26 cellular contexts compared by ENCODE assay signal in genomic region chr22:26722159-26722558, GRCh38.
DNase-seq lines count a peak whose midpoint lies in the region; ATAC-seq, FAIRE-seq and TF ChIP-seq lines count a peak whose summit lies in the region.
"Had no signal": no experiment of that assay in that cellular context is flagged by ENCODE, and none has a peak within 500 bp of the region (broad histone marks: within the 10 kb centered on the region; RNA-seq: fewer than 3 reads in every experiment).

No MANE protein-coding gene starts in this region.

- no peak overlapping the region for H3K9ac ChIP-seq in mesenchymal stem cell (ENCODE audit: low read length)

- peak overlapping the region; percentile 19 for H2AK5ac ChIP-seq in mesenchymal stem cell (ENCODE audit: low read length, severe bottlenecking)

- WGBS in mesenchymal stem cell = 98% methylated on average over 3 of the region's 3 CpGs
- WGBS in upper lobe of left lung, 2 donors = 93 to 95% methylated on average over 3 of the region's 3 CpGs

- peaks cover 26% of the 10 kb centered on the region for H3K36me3 Mint-ChIP-seq in nephron progenitor cell (ENCODE audit: low read depth)

- peaks cover 13% of the 10 kb centered on the region for H3K27me3 Mint-ChIP-seq in nephron progenitor cell (ENCODE audit: low read depth, poor library complexity)
- H3K27me3 Mint-ChIP-seq: activated naive CD4-positive, alpha-beta T cell treated with anti-CD3 and anti-CD28 coated beads, Interleukin-2, amount 50 U/mL, for 24 hours; central memory CD8-positive, alpha-beta T cell; naive B cell had no signal

- ATAC-seq in HG02763 (IDR thresholded peaks at IDR 0.05; ENCODE audit: unreplicated experiment) (no peak), upper lobe of left lung (ENCODE audit: low FRiP score in 2 of 2) (no peak)
- ATAC-seq: activated T-cell treated with anti-CD3 and anti-CD28 coated beads, Interleukin-2, amount 50 U/mL, for 4 hours; foreskin keratinocyte; left lobe of liver; right cardiac atrium had no signal

- POLR2A ChIA-PET in BJ (lab: Charles Lee) = no interaction called here

- no peaks in the 10 kb centered on the region for H3K9me3 Mint-ChIP-seq in nephron progenitor cell
- H3K9me3 Mint-ChIP-seq: activated naive CD4-positive, alpha-beta T cell treated with anti-CD3 and anti-CD28 coated beads, Interleukin-2, amount 50 U/mL, for 24 hours; activated T-cell treated with anti-CD3 and anti-CD28 coated beads, Interleukin-2, amount 50 U/mL, for 4 hours; central memory CD8-positive, alpha-beta T cell had no signal

- DNase-seq in BJ (ENCODE audit: low read depth) (peak; percentile 39), M059J (ENCODE audit: low read depth) (peak; percentile 73), bronchial epithelial cell (ENCODE audit: low read depth) (peak; percentile 60), mesenchymal stem cell (no peak), nephron progenitor cell (no peak), mucosa of gallbladder (ENCODE audit: low spot score) (no peak), upper lobe of left lung (no peak)
- DNase-seq: activated CD4-positive, CD25-positive, alpha-beta regulatory T cell treated with anti-CD3 and anti-CD28 coated beads, Interleukin-2, amount 50 U/mL, for 72 hours; activated T-cell treated with anti-CD3 and anti-CD28 coated beads, Interleukin-2, amount 50 U/mL, for 4 hours; KBM-7; naive B cell; NCI-H1436 treated with DMSO at 0.1 percent for 48 hours; NCI-H2107; OCI-M1; right cardiac atrium; SIG-M5; stimulated activated naive CD4-positive, alpha-beta T cell treated with Interleukin-2 at 50 U/mL for 16 hours had no signal

- H3K9me3 ChIP-seq in mesenchymal stem cell (ENCODE audit: control insufficient read depth, low read length) = no peaks in the 10 kb centered on the region
- no peaks in the 10 kb centered on the region for H3K9me3 ChIP-seq in upper lobe of left lung
- H3K9me3 ChIP-seq: ascending aorta, thoracic aorta had no signal

- TF ChIP-seq CTCF in BJ (IDR thresholded peaks at IDR 0.05; ENCODE audit: insufficient read depth, low read depth, low read length) = no peak
- no peak for TF ChIP-seq CTCF in bronchial epithelial cell (IDR thresholded peaks at IDR 0.05; ENCODE audit: insufficient read depth, low read length, severe bottlenecking)
- no peak for TF ChIP-seq CTCF in nephron progenitor cell (IDR thresholded peaks at IDR 0.05)
- TF ChIP-seq CTCF in upper lobe of left lung (IDR thresholded peaks at IDR 0.05) = no peak

- no peak overlapping the region for H3K4me3 Mint-ChIP-seq in nephron progenitor cell
- H3K4me3 Mint-ChIP-seq: activated naive CD4-positive, alpha-beta T cell treated with anti-CD3 and anti-CD28 coated beads, Interleukin-2, amount 50 U/mL, for 24 hours; activated T-cell treated with anti-CD3 and anti-CD28 coated beads, Interleukin-2, amount 50 U/mL, for 4 hours; CD14-positive monocyte; central memory CD8-positive, alpha-beta T cell had no signal

- no peak overlapping the region for H3K27ac ChIP-seq in mesenchymal stem cell (ENCODE audit: low read length, poor library complexity, severe bottlenecking)
- H3K27ac ChIP-seq in upper lobe of left lung = no peak overlapping the region
- H3K27ac ChIP-seq: ascending aorta, foreskin keratinocyte, thoracic aorta had no signal

- H2BK12ac ChIP-seq in mesenchymal stem cell (ENCODE audit: low read length in 2 of 2) = no peak overlapping the region

- H3K27ac Mint-ChIP-seq in nephron progenitor cell = no peak overlapping the region
- H3K27ac Mint-ChIP-seq: activated naive CD4-positive, alpha-beta T cell treated with anti-CD3 and anti-CD28 coated beads, Interleukin-2, amount 50 U/mL, for 24 hours; CD14-positive monocyte had no signal

- peak overlapping the region; percentile 22 for H4K8ac ChIP-seq in mesenchymal stem cell (ENCODE audit: low read length)

- H3K4me3 ChIP-seq in BJ (ENCODE audit: low read depth, low read length) = no peak overlapping the region
- no peak overlapping the region for H3K4me3 ChIP-seq in bronchial epithelial cell (ENCODE audit: low read depth, low read length)
- H3K4me3 ChIP-seq in mesenchymal stem cell (ENCODE audit: insufficient read depth in 1 of 2, low read depth in 1 of 2, low read length in 2 of 2) = no peak overlapping the region
- no peak overlapping the region for H3K4me3 ChIP-seq in upper lobe of left lung
- H3K4me3 ChIP-seq: ascending aorta, thoracic aorta had no signal

- H3K79me1 ChIP-seq in mesenchymal stem cell (replicated peaks; ENCODE audit: low read length, poor library complexity, severe bottlenecking) = peaks cover 7% of the 10 kb centered on the region

- no peak overlapping the region for H2AFZ ChIP-seq in mesenchymal stem cell (ENCODE audit: low read depth, low read length)

- no peaks in the 10 kb centered on the region for H3K4me1 Mint-ChIP-seq in nephron progenitor cell

- CTCF ChIA-PET in BJ (lab: Yijun Ruan, JAX) = no interaction called here

- no peak overlapping the region for H4K91ac ChIP-seq in mesenchymal stem cell (ENCODE audit: low read length)

- H2BK5ac ChIP-seq in mesenchymal stem cell (ENCODE audit: low read depth, low read length, poor library complexity, severe bottlenecking) = no peak overlapping the region

- no peak for FAIRE-seq in bronchial epithelial cell (lab: Jason Lieb, UNC)
- FAIRE-seq: D721Med had no signal

- H3K36me3 ChIP-seq in BJ (ENCODE audit: control insufficient read depth, insufficient read depth, low read length) = no peaks in the 10 kb centered on the region
- H3K36me3 ChIP-seq in bronchial epithelial cell (ENCODE audit: control insufficient read depth, insufficient read depth, low read length) = peaks cover 2% of the 10 kb centered on the region
- peaks cover 4 to 13% of the 10 kb centered on the region in 2 experiments for H3K36me3 ChIP-seq in mesenchymal stem cell (ENCODE audit: control insufficient read depth in 1 of 2, insufficient read depth in 2 of 2, low read depth in 1 of 2, low read length in 2 of 2)
- H3K36me3 ChIP-seq in upper lobe of left lung = peaks cover 0 to 35% (median 11%) of the 10 kb centered on the region in 4 donors
- H3K36me3 ChIP-seq: thoracic aorta had no signal

- no peak overlapping the region for H3K14ac ChIP-seq in mesenchymal stem cell (ENCODE audit: low read length in 2 of 2)

- no peak overlapping the region for H3K23ac ChIP-seq in mesenchymal stem cell (ENCODE audit: low read length in 2 of 2)

- H3K4ac ChIP-seq in mesenchymal stem cell (ENCODE audit: low read depth in 1 of 2, low read length in 2 of 2) = no peak overlapping the region

- no peak overlapping the region for H2BK120ac ChIP-seq in mesenchymal stem cell (ENCODE audit: low read depth, low read length)

- TF ChIP-seq EP300 in upper lobe of left lung (IDR thresholded peaks at IDR 0.05) = no peak

- no peak for TF ChIP-seq POLR2A in upper lobe of left lung (IDR thresholded peaks at IDR 0.05)

- H3K4me1 ChIP-seq in mesenchymal stem cell (ENCODE audit: control insufficient read depth, insufficient read depth, low read depth, low read length) (peaks cover 9% of the 10 kb centered on the region), upper lobe of left lung (peaks cover 0 to 4% (median 0%) of the 10 kb centered on the region in 4 donors)
- H3K4me1 ChIP-seq: ascending aorta, foreskin keratinocyte had no signal

- H3K27me3 ChIP-seq in BJ (ENCODE audit: control insufficient read depth, insufficient read depth, low read length) = no peaks in the 10 kb centered on the region
- no peaks in the 10 kb centered on the region for H3K27me3 ChIP-seq in bronchial epithelial cell (ENCODE audit: control insufficient read depth, insufficient read depth, low read length)
- no peaks in the 10 kb centered on the region for H3K27me3 ChIP-seq in mesenchymal stem cell (ENCODE audit: control insufficient read depth in 1 of 2, insufficient read depth in 1 of 2, low read length in 2 of 2)
- H3K27me3 ChIP-seq in upper lobe of left lung = no peaks in the 10 kb centered on the region
- H3K27me3 ChIP-seq: ascending aorta, foreskin keratinocyte had no signal

- H2BK15ac ChIP-seq in mesenchymal stem cell (ENCODE audit: low read depth, poor library complexity, severe bottlenecking) = no peak overlapping the region

- H3K4me2 ChIP-seq in mesenchymal stem cell (ENCODE audit: low read length, poor library complexity, severe bottlenecking) = no peak overlapping the region

- no peak overlapping the region for H3K18ac ChIP-seq in mesenchymal stem cell (ENCODE audit: low read depth in 1 of 2, low read length in 2 of 2)

Comparison
In these comparisons a context has a peak if more than half of its experiments do, and no peak if none do; other contexts are left out.
1. DNase-seq: peak in BJ (single experiment), M059J (single experiment) and bronchial epithelial cell (single experiment); none in mesenchymal stem cell (single experiment), nephron progenitor cell (single experiment), mucosa of gallbladder (single experiment) and upper lobe of left lung (0 of 2).